33 cellular contexts compared by ENCODE assay signal in the genomic region with DNA sequence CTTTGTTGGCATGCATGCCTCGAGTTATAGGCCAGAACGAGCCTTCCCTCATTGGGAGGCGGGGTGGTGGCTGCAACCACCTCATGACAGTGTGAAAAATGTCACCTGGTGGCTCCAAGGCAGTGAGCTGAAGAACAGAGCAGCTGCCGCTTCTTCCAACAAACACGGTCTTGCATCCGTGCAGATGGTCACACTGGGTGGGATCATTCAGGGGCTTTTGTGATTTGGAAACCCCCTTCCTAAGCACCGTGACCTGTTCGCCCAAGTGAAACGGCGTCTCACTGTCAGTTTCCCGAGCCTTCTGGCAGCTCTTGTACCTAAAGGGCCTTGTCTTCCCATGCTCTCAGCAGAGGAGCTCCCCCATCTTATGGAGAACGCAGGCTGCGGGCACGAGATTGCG.
DNase-seq lines count a peak whose midpoint lies in the region; ATAC-seq, FAIRE-seq and TF ChIP-seq lines count a peak whose summit lies in the region.
"Had no signal": no experiment of that assay in that cellular context is flagged by ENCODE, and none has a peak within 500 bp of the region (broad histone marks: within the 10 kb centered on the region; RNA-seq: fewer than 3 reads in every experiment).

No MANE protein-coding gene starts in this region.

- TF ChIP-seq CTCF in PC-9 (conservative IDR thresholded peaks at IDR 0.05), result no peak
- no peak for TF ChIP-seq CTCF in tibial nerve (IDR thresholded peaks at IDR 0.05)

- H3K4me3 Mint-ChIP-seq in naive B cell, result no peak overlapping the region
- H3K4me3 Mint-ChIP-seq: activated CD8-positive, alpha-beta T cell treated with anti-CD3 and anti-CD28 coated beads, Interleukin-2, amount 10 ng/mL, durations not matched to agents 7 days and 5 days; activated naive CD4-positive, alpha-beta T cell treated with anti-CD3 and anti-CD28 coated beads for 36 hours; CD4-positive, alpha-beta memory T cell; central memory CD8-positive, alpha-beta T cell; dendritic cell treated with granulocyte-macrophage colony-stimulating factor and Interleukin-4, amounts not matched to agents 40 ng/mL and 50 ng/mL, for 4 days; GM23338; natural killer cell had no signal

- H3K4me3 ChIP-seq in PC-9 (no peak overlapping the region), tibial nerve (no peak overlapping the region)
- H3K4me3 ChIP-seq: GM23338, lung, psoas muscle, SJCRH30, thyroid gland had no signal

- H3K9me3 Mint-ChIP-seq in naive B cell, result no peaks in the 10 kb centered on the region
- H3K9me3 Mint-ChIP-seq: activated naive CD4-positive, alpha-beta T cell treated with anti-CD3 and anti-CD28 coated beads for 36 hours; central memory CD8-positive, alpha-beta T cell; dendritic cell treated with granulocyte-macrophage colony-stimulating factor and Interleukin-4, amounts not matched to agents 40 ng/mL and 50 ng/mL, for 4 days; natural killer cell had no signal

- peaks cover 6 to 14% (median 9%) of the 10 kb centered on the region in 3 donors for H3K27me3 Mint-ChIP-seq in naive B cell
- H3K27me3 Mint-ChIP-seq: dendritic cell treated with granulocyte-macrophage colony-stimulating factor and Interleukin-4, amounts not matched to agents 40 ng/mL and 50 ng/mL, for 4 days had no signal

- TF ChIP-seq POLR2A in GM12891 (IDR thresholded peaks at IDR 0.05; ENCODE audit: low read depth, low read length), result no peak; the same call in 1 of the 2 replicates
- no peak for TF ChIP-seq POLR2A in tibial nerve (IDR thresholded peaks at IDR 0.05)

- no peak overlapping the region for H3K27ac Mint-ChIP-seq in naive B cell
- H3K27ac Mint-ChIP-seq: activated CD8-positive, alpha-beta T cell treated with anti-CD3 and anti-CD28 coated beads, Interleukin-2, amount 10 ng/mL, durations not matched to agents 7 days and 5 days; activated naive CD4-positive, alpha-beta T cell treated with anti-CD3 and anti-CD28 coated beads for 36 hours; CD4-positive, alpha-beta memory T cell; dendritic cell treated with granulocyte-macrophage colony-stimulating factor and Interleukin-4, amounts not matched to agents 40 ng/mL and 50 ng/mL, for 4 days; natural killer cell had no signal

- H3K79me2 ChIP-seq in PC-9 (ENCODE audit: low read depth), result no peaks in the 10 kb centered on the region

- H3K36me3 ChIP-seq in PC-9 (ENCODE audit: low read depth), result no peaks in the 10 kb centered on the region
- peaks cover 0 to 34% (median 0%) of the 10 kb centered on the region in 3 donors for H3K36me3 ChIP-seq in tibial nerve
- H3K36me3 ChIP-seq: SJCRH30, thyroid gland had no signal

- H3K27ac ChIP-seq in PC-9 (no peak overlapping the region), tibial nerve (no peak overlapping the region)
- H3K27ac ChIP-seq: HL-60, psoas muscle, SJCRH30, thyroid gland, VCaP had no signal

- 84 to 91% methylated on average over 14 to 15 of the region's 15 CpGs for WGBS in tibial nerve, 2 donors

- H3K9me3 ChIP-seq in PC-9 (ENCODE audit: insufficient read depth, low read depth), result no peaks in the 10 kb centered on the region
- no peaks in the 10 kb centered on the region for H3K9me3 ChIP-seq in tibial nerve
- H3K9me3 ChIP-seq: psoas muscle, SJCRH30, thyroid gland had no signal

- H3K4me2 ChIP-seq in PC-9, result no peak overlapping the region
- H3K4me2 ChIP-seq: GM23338 had no signal

- no peak overlapping the region for H2AFZ ChIP-seq in PC-9
- H2AFZ ChIP-seq: GM23338 had no signal

- BruUV-seq in PC-9 (replicated peaks; lab: Mats Ljungman, UMichigan), result no TSS peak

- peaks cover 83% of the 10 kb centered on the region for H3K27me3 ChIP-seq in PC-9 (ENCODE audit: insufficient read depth, low read depth)
- H3K27me3 ChIP-seq in tibial nerve, result no peaks in the 10 kb centered on the region
- H3K27me3 ChIP-seq: SJCRH30, thyroid gland had no signal

- POLR2A ChIA-PET in PC-9 (lab: Charles Lee; ENCODE audit: unreplicated experiment), result no interaction called here

- no peaks in the 10 kb centered on the region for H4K20me1 ChIP-seq in PC-9 (ENCODE audit: insufficient read depth)

- H3K36me3 Mint-ChIP-seq in naive B cell, result no peaks in the 10 kb centered on the region
- H3K36me3 Mint-ChIP-seq: CD4-positive, alpha-beta memory T cell; natural killer cell had no signal

- no peaks in the 10 kb centered on the region for H3K9me2 ChIP-seq in PC-9 (ENCODE audit: insufficient read depth)

- CTCF ChIA-PET in PC-9 (lab: Charles Lee), result no interaction called here

- FAIRE-seq in GM12891 (lab: Jason Lieb, UNC), result peak; percentile 26

- H3K4me1 ChIP-seq in PC-9 (replicated peaks; ENCODE audit: insufficient read depth) (no peaks in the 10 kb centered on the region), tibial nerve (peaks cover 0 to 6% (median 0%) of the 10 kb centered on the region in 4 donors)
- H3K4me1 ChIP-seq: psoas muscle, SJCRH30, thyroid gland had no signal

- intact Hi-C loops in PC-9 (cut with micrococcal nuclease; ENCODE audit: unreplicated experiment), result no loop called here

- DNase-seq in GM12891 (ENCODE audit: insufficient read length, low spot score) (peak; percentile 16), naive B cell (no peak), foreskin melanocyte (no peak), PC-9 (no peak), tibial nerve (ENCODE audit: low spot score in 2 of 2) (no peak)
- DNase-seq: activated CD4-positive, alpha-beta T cell treated with anti-CD3 and anti-CD28 coated beads for 4 hours; activated CD8-positive, alpha-beta T cell treated with anti-CD3 and anti-CD28 coated beads, Interleukin-2, amount 10 ng/mL, durations not matched to agents 7 days and 5 days; activated naive CD4-positive, alpha-beta T cell treated with anti-CD3 and anti-CD28 coated beads for 36 hours; CD4-positive, alpha-beta memory T cell; erythroblast; KBM-7; natural killer cell; NCI-H1092 treated with DMSO at 0.1 percent for 48 hours; NCI-H187; NCI-H446 treated with DMSO at 0.1 percent for 48 hours; NCI-H82; occipital lobe; psoas muscle; RPMI8226; SW 1271; T-helper 9 cell; thyroid gland had no signal

- H3F3A ChIP-seq in PC-9 (ENCODE audit: insufficient read depth, low read depth), result no peaks in the 10 kb centered on the region

- TF ChIP-seq EP300 in tibial nerve (IDR thresholded peaks at IDR 0.05), result no peak

- peak; percentile 78 for ATAC-seq in GM19023 (IDR thresholded peaks at IDR 0.05; ENCODE audit: unreplicated experiment)
- peak; percentile 56 for ATAC-seq in HG03565 (IDR thresholded peaks at IDR 0.05; ENCODE audit: unreplicated experiment)
- ATAC-seq in naive B cell (ENCODE audit: low read depth in 2 of 2), result peak; percentile 56 to 64
- ATAC-seq in HG02763 (IDR thresholded peaks at IDR 0.05; ENCODE audit: unreplicated experiment), result no peak
- ATAC-seq: activated CD8-positive, alpha-beta T cell treated with anti-CD3 and anti-CD28 coated beads, Interleukin-2, amount 10 ng/mL, durations not matched to agents 7 days and 5 days; GM23338; natural killer cell; psoas muscle; sciatic nerve had no signal

- peaks cover 0 to 7% (median 0%) of the 10 kb centered on the region in 3 donors for H3K4me1 Mint-ChIP-seq in naive B cell
- H3K4me1 Mint-ChIP-seq: CD4-positive, alpha-beta memory T cell; central memory CD8-positive, alpha-beta T cell; GM23338; natural killer cell had no signal

TF ChIP-seq in GM12891, 5 proteins besides CTCF, POLR2A, EP300 and RAD21:
- TF ChIP-seq SPI1 (IDR thresholded peaks at IDR 0.05; ENCODE audit: low read depth, low read length), result no peak
- TF ChIP-seq POLR2AphosphoS5 (IDR thresholded peaks at IDR 0.05; ENCODE audit: low read depth, low read length), result 0 out of 2 replicates have a peak, but pooled peaks have one; percentile 36
- TF ChIP-seq PAX5 (IDR thresholded peaks at IDR 0.05; ENCODE audit: insufficient read depth, low read length, severe bottlenecking), result peak; percentile 90
- TF ChIP-seq TAF1 (IDR thresholded peaks at IDR 0.05; ENCODE audit: low read depth, low read length), result peak; percentile 36; the same call in 1 of the 2 replicates
